In the genomic region with DNA sequence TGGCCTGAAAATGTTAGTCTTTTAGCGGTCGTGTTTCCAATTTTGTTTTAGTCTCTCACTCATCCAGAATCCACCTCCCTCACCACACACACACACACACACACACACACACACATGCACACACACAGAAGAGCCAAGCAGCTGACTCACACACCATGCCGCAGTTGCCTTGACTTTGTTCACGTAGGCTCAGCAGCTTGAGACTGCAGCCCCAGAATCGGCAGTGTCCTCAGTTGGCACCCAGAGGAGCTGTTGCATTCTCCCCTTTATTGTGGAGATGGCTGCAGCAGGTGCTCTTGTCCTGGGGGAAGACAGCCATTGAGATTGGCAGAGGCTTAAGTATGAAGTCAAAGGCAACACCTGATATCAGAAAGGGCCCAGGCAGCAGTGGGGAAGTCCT, we compare ENCODE assay signal across 16 cellular contexts. TPM values are rescaled to one million over a fixed set of nuclear protein-coding genes. Genes with fewer than 3 reads are reported as not detected.
DNase-seq lines count a peak whose midpoint lies in the region; ATAC-seq, FAIRE-seq and TF ChIP-seq lines count a peak whose summit lies in the region.
"Had no signal": no experiment of that assay in that cellular context is flagged by ENCODE, and none has a peak within 500 bp of the region (broad histone marks: within the 10 kb centered on the region; RNA-seq: fewer than 3 reads in every experiment).

No MANE protein-coding gene starts in this region.

- peaks cover 3% of the 10 kb centered on the region for H3K4me1 ChIP-seq in astrocyte (ENCODE audit: insufficient read depth, low read length)
- no peaks in the 10 kb centered on the region for H3K4me1 ChIP-seq in foreskin keratinocyte
- H3K4me1 ChIP-seq: A549 had no signal

- H3K36me3 Mint-ChIP-seq in activated T-cell treated with anti-CD3 and anti-CD28 coated beads, Interleukin-2, amount 50 U/mL, for 24 hours (ENCODE audit: low read depth) = no peaks in the 10 kb centered on the region
- no peaks in the 10 kb centered on the region for H3K36me3 Mint-ChIP-seq in astrocyte (ENCODE audit: low read depth, unreplicated experiment)
- H3K36me3 Mint-ChIP-seq in stimulated activated effector memory CD8-positive, alpha-beta T cell treated with anti-CD3 and anti-CD28 coated beads, Interleukin-12 subunit alpha, Interleukin-12 subunit beta, amount 100 ng/mL, for 72 hours = no peaks in the 10 kb centered on the region
- no peaks in the 10 kb centered on the region for H3K36me3 Mint-ChIP-seq in activated CD4-positive, alpha-beta memory T cell treated with anti-CD3 and anti-CD28 coated beads for 36 hours
- H3K36me3 Mint-ChIP-seq: memory B cell had no signal

- no peaks in the 10 kb centered on the region for H3K9me3 Mint-ChIP-seq in activated T-cell treated with anti-CD3 and anti-CD28 coated beads, Interleukin-2, amount 50 U/mL, for 24 hours
- H3K9me3 Mint-ChIP-seq in astrocyte (ENCODE audit: unreplicated experiment) = no peaks in the 10 kb centered on the region
- H3K9me3 Mint-ChIP-seq in stimulated activated effector memory CD8-positive, alpha-beta T cell treated with anti-CD3 and anti-CD28 coated beads, Interleukin-12 subunit alpha, Interleukin-12 subunit beta, amount 100 ng/mL, for 72 hours = no peaks in the 10 kb centered on the region
- no peaks in the 10 kb centered on the region for H3K9me3 Mint-ChIP-seq in activated CD4-positive, alpha-beta memory T cell treated with anti-CD3 and anti-CD28 coated beads for 36 hours
- H3K9me3 Mint-ChIP-seq: activated T-helper 2 cell treated with anti-CD3 and anti-CD28 coated beads, Interferon-gamma antibody, Interleukin-2, Interleukin-4, amounts not matched to agents 10 μg/mL and 5 μg/mL and 100 μg/mL, durations not matched to agents 14 hours and 24 hours and 36 hours; memory B cell had no signal

- peaks cover 22% of the 10 kb centered on the region for H3K27me3 Mint-ChIP-seq in activated T-cell treated with anti-CD3 and anti-CD28 coated beads, Interleukin-2, amount 50 U/mL, for 24 hours
- peaks cover 8% of the 10 kb centered on the region for H3K27me3 Mint-ChIP-seq in astrocyte (ENCODE audit: low read depth, unreplicated experiment)
- no peaks in the 10 kb centered on the region for H3K27me3 Mint-ChIP-seq in activated CD4-positive, alpha-beta memory T cell treated with anti-CD3 and anti-CD28 coated beads for 36 hours

- H3K27ac Mint-ChIP-seq in activated T-cell treated with anti-CD3 and anti-CD28 coated beads, Interleukin-2, amount 50 U/mL, for 24 hours = no peak overlapping the region
- no peak overlapping the region for H3K27ac Mint-ChIP-seq in astrocyte (ENCODE audit: unreplicated experiment)
- H3K27ac Mint-ChIP-seq in stimulated activated effector memory CD8-positive, alpha-beta T cell treated with anti-CD3 and anti-CD28 coated beads, Interleukin-12 subunit alpha, Interleukin-12 subunit beta, amount 100 ng/mL, for 72 hours = peak overlapping the region; percentile 58
- H3K27ac Mint-ChIP-seq in activated CD4-positive, alpha-beta memory T cell treated with anti-CD3 and anti-CD28 coated beads for 36 hours = no peak overlapping the region
- H3K27ac Mint-ChIP-seq: activated T-helper 2 cell treated with anti-CD3 and anti-CD28 coated beads, Interferon-gamma antibody, Interleukin-2, Interleukin-4, amounts not matched to agents 10 μg/mL and 5 μg/mL and 100 μg/mL, durations not matched to agents 14 hours and 24 hours and 36 hours; memory B cell had no signal

- CTCF ChIA-PET in activated CD4-positive, alpha-beta memory T cell treated with anti-CD3 and anti-CD28 coated beads for 36 hours (lab: Charles Lee) = interaction anchor here (0.7 to 1.5 kb wide), 2 partner anchors 8 to 63 kb away, joined by 3 to 9 read pairs; a partner anchor contains a TSS

- TF ChIP-seq CTCF in astrocyte (IDR thresholded peaks at IDR 0.05; ENCODE audit: insufficient read depth, low read depth, low read length) (no peak), foreskin keratinocyte (conservative IDR thresholded peaks at IDR 0.05) (no peak)

- no peak overlapping the region for H3K9ac ChIP-seq in astrocyte (ENCODE audit: low read length)

- ATAC-seq in foreskin keratinocyte (peak; percentile 72), GM19455 (IDR thresholded peaks at IDR 0.05; ENCODE audit: unreplicated experiment) (no peak)
- ATAC-seq in stimulated activated effector memory CD8-positive, alpha-beta T cell treated with anti-CD3 and anti-CD28 coated beads, Interleukin-12 subunit alpha, Interleukin-12 subunit beta, amount 100 ng/mL, for 72 hours = no peak
- ATAC-seq: A549 had no signal

- H4K20me1 ChIP-seq in astrocyte (ENCODE audit: insufficient read depth, low read length) = no peaks in the 10 kb centered on the region

- no peak overlapping the region for H2AFZ ChIP-seq in astrocyte (ENCODE audit: low read depth, low read length)

- no peak overlapping the region for H3K4me3 Mint-ChIP-seq in activated T-cell treated with anti-CD3 and anti-CD28 coated beads, Interleukin-2, amount 50 U/mL, for 24 hours
- no peak overlapping the region for H3K4me3 Mint-ChIP-seq in astrocyte (ENCODE audit: unreplicated experiment)
- H3K4me3 Mint-ChIP-seq in stimulated activated effector memory CD8-positive, alpha-beta T cell treated with anti-CD3 and anti-CD28 coated beads, Interleukin-12 subunit alpha, Interleukin-12 subunit beta, amount 100 ng/mL, for 72 hours = no peak overlapping the region
- H3K4me3 Mint-ChIP-seq in activated CD4-positive, alpha-beta memory T cell treated with anti-CD3 and anti-CD28 coated beads for 36 hours = no peak overlapping the region
- H3K4me3 Mint-ChIP-seq: memory B cell had no signal

- FAIRE-seq in astrocyte (lab: Jason Lieb, UNC) = no peak
- FAIRE-seq: A549 had no signal

- POLR2A ChIA-PET in activated CD4-positive, alpha-beta memory T cell treated with anti-CD3 and anti-CD28 coated beads for 36 hours (lab: Charles Lee) = no interaction called here

- no peak overlapping the region for H3K4me2 ChIP-seq in astrocyte (ENCODE audit: low read length)
- H3K4me2 ChIP-seq: A549 had no signal

- intact Hi-C loops in activated CD4-positive, alpha-beta memory T cell treated with anti-CD3 and anti-CD28 coated beads for 36 hours (cut with micrococcal nuclease) = no loop called here

- H3K4me1 Mint-ChIP-seq in activated T-cell treated with anti-CD3 and anti-CD28 coated beads, Interleukin-2, amount 50 U/mL, for 24 hours (ENCODE audit: low read depth) = peaks cover 3% of the 10 kb centered on the region
- peaks cover 8% of the 10 kb centered on the region for H3K4me1 Mint-ChIP-seq in astrocyte (ENCODE audit: low read depth, unreplicated experiment)
- peaks cover 14% of the 10 kb centered on the region for H3K4me1 Mint-ChIP-seq in stimulated activated effector memory CD8-positive, alpha-beta T cell treated with anti-CD3 and anti-CD28 coated beads, Interleukin-12 subunit alpha, Interleukin-12 subunit beta, amount 100 ng/mL, for 72 hours
- peaks cover 6% of the 10 kb centered on the region for H3K4me1 Mint-ChIP-seq in activated CD4-positive, alpha-beta memory T cell treated with anti-CD3 and anti-CD28 coated beads for 36 hours (ENCODE audit: low read depth)

- DNase-seq in activated T-cell treated with anti-CD3 and anti-CD28 coated beads, Interleukin-2, amount 50 U/mL, for 24 hours = peak; percentile 3
- DNase-seq in activated T-cell treated with anti-CD3 and anti-CD28 coated beads, Interleukin-2, amount 50 U/mL, for 48 hours = no peak
- DNase-seq in astrocyte (ENCODE audit: low read depth) = peak; percentile 85
- peak; percentile 58 to 72 for DNase-seq in foreskin keratinocyte
- no peak for DNase-seq in stimulated activated effector memory CD8-positive, alpha-beta T cell treated with anti-CD3 and anti-CD28 coated beads, Interleukin-12 subunit alpha, Interleukin-12 subunit beta, amount 100 ng/mL, for 72 hours (ENCODE audit: low spot score in 2 of 2)
- DNase-seq in activated CD4-positive, alpha-beta memory T cell treated with anti-CD3 and anti-CD28 coated beads for 36 hours = no peak
- no peak for DNase-seq in NCI-H128 (lab: John Stamatoyannopoulos, UW; ENCODE audit: unreplicated experiment)
- DNase-seq: activated CD4-positive, alpha-beta T cell treated with anti-CD3 and anti-CD28 coated beads for 48 hours; NCI-H1092 treated with DMSO at 0.1 percent for 48 hours; NCI-H748 treated with DMSO at 0.1 percent for 48 hours had no signal

- no peaks in the 10 kb centered on the region for H3K9me3 ChIP-seq in astrocyte (ENCODE audit: insufficient read depth, low read depth, low read length)
- H3K9me3 ChIP-seq: A549 had no signal

- peaks cover 2% of the 10 kb centered on the region for H3K27me3 ChIP-seq in astrocyte (ENCODE audit: insufficient read depth, low read length)
- H3K27me3 ChIP-seq in foreskin keratinocyte = no peaks in the 10 kb centered on the region

- no peak overlapping the region for H3K4me3 ChIP-seq in astrocyte (ENCODE audit: insufficient read depth, low read depth, low read length)
- H3K4me3 ChIP-seq: A549, SK-N-MC had no signal

- H3K27ac ChIP-seq in astrocyte (ENCODE audit: low read depth, low read length) (no peak overlapping the region), foreskin keratinocyte (no peak overlapping the region)
- H3K27ac ChIP-seq: A549, SK-N-MC had no signal

- no peaks in the 10 kb centered on the region for H3K79me2 ChIP-seq in astrocyte (ENCODE audit: insufficient read depth, low read length)

- H3K36me3 ChIP-seq in astrocyte (ENCODE audit: insufficient read depth, low read length) = no peaks in the 10 kb centered on the region

RNA-seq across cellular contexts. Expression of a gene that starts 20.9 kb away (rescaled TPM):
- total RNA-seq in astrocyte (not detected in 2 replicates), foreskin keratinocyte (not detected in 2 replicates)
- polyA plus RNA-seq in foreskin keratinocyte = not detected in 2 replicates
- total RNA-seq in activated CD4-positive, alpha-beta memory T cell treated with anti-CD3 and anti-CD28 coated beads for 36 hours = under 1 TPM; 0.80 to 0.93 TPM
- total RNA-seq: glomerular endothelial cell had no signal
- polyA plus RNA-seq: A549 had no signal

Comparison
In these comparisons a context has a peak if more than half of its experiments do, and no peak if none do; other contexts are left out.
1. DNase-seq: peak in activated T-cell treated with anti-CD3 and anti-CD28 coated beads, Interleukin-2, amount 50 U/mL, for 24 hours (single experiment), astrocyte (single experiment) and foreskin keratinocyte (2 of 2); none in activated T-cell treated with anti-CD3 and anti-CD28 coated beads, Interleukin-2, amount 50 U/mL, for 48 hours (0 of 2), stimulated activated effector memory CD8-positive, alpha-beta T cell treated with anti-CD3 and anti-CD28 coated beads, Interleukin-12 subunit alpha, Interleukin-12 subunit beta, amount 100 ng/mL, for 72 hours (0 of 2), activated CD4-positive, alpha-beta memory T cell treated with anti-CD3 and anti-CD28 coated beads for 36 hours (single experiment) and NCI-H128 (single experiment).